In genomic region chr21:34833465-34833864, GRCh38 we compare ENCODE assay signal across 2 cellular contexts.
TF ChIP-seq lines count a peak whose summit lies in the region.

No MANE protein-coding gene starts in this region.

TF ChIP-seq in IMR-90, 13 proteins besides CTCF, POLR2A, EP300 and RAD21:
- TF ChIP-seq CEBPB (IDR thresholded peaks at IDR 0.05; ENCODE audit: low read depth, low read length) (no peak), RFX5 (IDR thresholded peaks at IDR 0.05; ENCODE audit: low read depth, low read length) (no peak), FOS (IDR thresholded peaks at IDR 0.05; ENCODE audit: low read depth, low read length) (no peak), USF2 (IDR thresholded peaks at IDR 0.05; ENCODE audit: low read depth, low read length) (no peak), MAZ (IDR thresholded peaks at IDR 0.05; ENCODE audit: borderline replicate concordance, low read depth, low read length) (no peak), CHD1 (IDR thresholded peaks at IDR 0.05; ENCODE audit: low read depth, low read length) (no peak), MAFK (IDR thresholded peaks at IDR 0.05; ENCODE audit: low read depth, low read length) (no peak)

TF ChIP-seq in endothelial cell of umbilical vein, 7 proteins besides CTCF, POLR2A, EP300 and RAD21:
- TF ChIP-seq EZH2 (IDR thresholded peaks at IDR 0.05; ENCODE audit: borderline replicate concordance, low read depth, low read length, severe bottlenecking), result no peak
- no peak for TF ChIP-seq GATA2 (IDR thresholded peaks at IDR 0.05; ENCODE audit: insufficient read depth, insufficient read length, low read depth, low read length)
- TF ChIP-seq POLR2AphosphoS5 (IDR thresholded peaks at IDR 0.05; ENCODE audit: insufficient read depth, low read depth, low read length), result no peak
- TF ChIP-seq JUN (IDR thresholded peaks at IDR 0.05; ENCODE audit: borderline replicate concordance, insufficient read depth, insufficient read length, low read depth), result no peak
- no peak for TF ChIP-seq MAX (IDR thresholded peaks at IDR 0.05; ENCODE audit: insufficient read depth, insufficient read length)
- TF ChIP-seq FOS (IDR thresholded peaks at IDR 0.05; ENCODE audit: borderline replicate concordance, insufficient read depth, low read length), result no peak
- no peak for TF ChIP-seq MYC (IDR thresholded peaks at IDR 0.05; ENCODE audit: low read depth, low read length)
